In genomic region chr2:42638080-42638784, GRCh38 we compare ENCODE assay signal across 1 cellular context.
A peak's percentile ranks its signal among the peaks of the same experiment; 100 is the strongest.
TF ChIP-seq lines count a peak whose summit lies in the region.

No MANE protein-coding gene starts in this region.

TF ChIP-seq in GM12878, 131 proteins besides CTCF, POLR2A, EP300 and RAD21 (continued from another document):
- peak; percentile 36; the same call in 1 of the 2 replicates for TF ChIP-seq ZNF384 (IDR thresholded peaks at IDR 0.05; ENCODE audit: borderline replicate concordance, low read depth, low read length)
- peak; percentile 58 for TF ChIP-seq MTA2 (IDR thresholded peaks at IDR 0.05; ENCODE audit: low read depth)
- TF ChIP-seq NBN (IDR thresholded peaks at IDR 0.05) = peak; percentile 25; the same call in 1 of the 2 replicates
- no peak for TF ChIP-seq BRCA1 (IDR thresholded peaks at IDR 0.05; ENCODE audit: low read depth, low read length)
- TF ChIP-seq BCL11A (IDR thresholded peaks at IDR 0.05; ENCODE audit: low read depth, low read length) = no peak
- no peak for TF ChIP-seq CBX5 (IDR thresholded peaks at IDR 0.05; ENCODE audit: low read depth)
- TF ChIP-seq IKZF2 (IDR thresholded peaks at IDR 0.05) = no peak
- TF ChIP-seq MLLT1 (IDR thresholded peaks at IDR 0.05) = peak; percentile 86
- peak; percentile 12 for TF ChIP-seq MEF2B (IDR thresholded peaks at IDR 0.05; ENCODE audit: partially characterized antibody, poor library complexity, severe bottlenecking)
